ENCODE assay signal across 11 cellular contexts in the genomic region with DNA sequence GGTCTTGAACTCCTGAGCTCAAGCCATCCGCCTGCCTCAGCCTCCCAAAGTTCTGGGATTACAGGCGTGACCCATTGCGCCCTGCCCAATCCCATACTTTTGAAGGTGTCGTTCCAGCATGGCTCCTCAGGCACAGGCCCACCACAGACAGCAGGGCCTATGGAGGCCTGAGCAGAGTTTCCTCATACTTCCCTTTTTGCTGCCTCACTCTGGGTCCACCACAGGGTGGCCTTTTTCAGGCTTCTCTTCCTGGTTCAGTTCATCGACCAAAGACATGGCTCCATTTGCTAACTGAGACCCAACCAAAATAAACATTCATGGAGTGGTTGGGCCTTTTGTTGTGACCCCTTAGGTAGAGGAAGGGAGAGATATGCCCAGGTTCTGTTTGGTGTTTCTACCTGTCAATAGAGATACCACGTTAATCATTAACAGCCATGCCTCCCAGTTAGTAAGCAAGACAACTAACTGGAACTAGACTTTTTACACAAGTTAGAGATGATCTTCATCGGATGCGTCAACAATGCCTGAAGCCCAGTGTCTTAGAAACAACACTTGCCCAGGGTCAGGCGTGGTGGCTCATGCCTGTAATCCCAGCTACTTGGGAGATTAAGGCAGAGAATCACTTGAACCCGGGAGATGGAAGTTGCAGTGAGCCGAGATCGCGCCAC. TPM values are rescaled to one million over a fixed set of nuclear protein-coding genes. Genes with fewer than 3 reads are reported as not detected.
DNase-seq lines count a peak whose midpoint lies in the region; ATAC-seq and TF ChIP-seq lines count a peak whose summit lies in the region.
"Had no signal": no experiment of that assay in that cellular context is flagged by ENCODE, and none has a peak within 500 bp of the region (broad histone marks: within the 10 kb centered on the region; RNA-seq: fewer than 3 reads in every experiment).

No MANE protein-coding gene starts in this region.

- no peaks in the 10 kb centered on the region for H3K4me1 Mint-ChIP-seq in stimulated activated naive CD8-positive, alpha-beta T cell treated with anti-CD3 and anti-CD28 coated beads, Interleukin-15, Interleukin-2, amounts not matched to agents 100 ng/mL and 50 ng/mL, for 24 hours (ENCODE audit: low read depth)
- H3K4me1 Mint-ChIP-seq in stimulated activated naive CD8-positive, alpha-beta T cell treated with anti-CD3 and anti-CD28 coated beads, Interleukin-15, amount 100 ng/mL, for 72 hours = no peaks in the 10 kb centered on the region

- H3K4me3 ChIP-seq in Peyer's patch (no peak overlapping the region), hepatocyte (no peak overlapping the region), psoas muscle (no peak overlapping the region)
- H3K4me3 ChIP-seq: GM23248 had no signal

- no peaks in the 10 kb centered on the region for H3K79me2 ChIP-seq in hepatocyte

- H2AFZ ChIP-seq in hepatocyte = peak overlapping the region; percentile 2
- H2AFZ ChIP-seq: GM23248 had no signal

- no peak for DNase-seq in stimulated activated naive CD8-positive, alpha-beta T cell treated with anti-CD3 and anti-CD28 coated beads, Interleukin-15, amount 100 ng/mL, for 72 hours
- DNase-seq in Peyer's patch (no peak), hepatocyte (ENCODE audit: low spot score) (peak; percentile 81), EL (no peak), psoas muscle (no peak), retina (no peak), midbrain (lab: John Stamatoyannopoulos, UW) (no peak)
- DNase-seq: activated effector memory CD4-positive, alpha-beta T cell treated with anti-CD3 and anti-CD28 coated beads, Interleukin-2, amount 50 U/mL, for 16 hours; effector CD8-positive, alpha-beta T cell; GM23248 had no signal

- H4K20me1 ChIP-seq in hepatocyte (ENCODE audit: insufficient read depth, poor library complexity, severe bottlenecking) = no peaks in the 10 kb centered on the region

- intact Hi-C loops in psoas muscle (cut with DNase I) = no loop called here

- 72% methylated on average over 13 of the region's 13 CpGs for WGBS in hepatocyte (ENCODE audit: low lambda C conversion rate, missing lambda C conversion rate)
- WGBS in psoas muscle, 3 donors = 88 to 91% (median 89%) methylated on average over 13 of the region's 13 CpGs

- H3K9me2 ChIP-seq in hepatocyte (replicated peaks; ENCODE audit: insufficient read depth) = no peaks in the 10 kb centered on the region

- TF ChIP-seq CTCF in Peyer's patch (IDR thresholded peaks at IDR 0.05) = peak in 4 of 6 experiments; percentile 11 to 62 (median 58)
- peak; percentile 5 for TF ChIP-seq CTCF in hepatocyte (IDR thresholded peaks at IDR 0.05; ENCODE audit: poor library complexity)
- no peak for TF ChIP-seq CTCF in psoas muscle (IDR thresholded peaks at IDR 0.05)

- no peaks in the 10 kb centered on the region for H3K36me3 Mint-ChIP-seq in stimulated activated naive CD8-positive, alpha-beta T cell treated with anti-CD3 and anti-CD28 coated beads, Interleukin-15, Interleukin-2, amounts not matched to agents 100 ng/mL and 50 ng/mL, for 24 hours (ENCODE audit: low read depth)

- no peak for ATAC-seq in stimulated activated naive CD8-positive, alpha-beta T cell treated with anti-CD3 and anti-CD28 coated beads, Interleukin-15, amount 100 ng/mL, for 72 hours
- ATAC-seq in psoas muscle = no peak

- H3K27me3 Mint-ChIP-seq in stimulated activated naive CD8-positive, alpha-beta T cell treated with anti-CD3 and anti-CD28 coated beads, Interleukin-15, Interleukin-2, amounts not matched to agents 100 ng/mL and 50 ng/mL, for 24 hours = no peaks in the 10 kb centered on the region
- H3K27me3 Mint-ChIP-seq in stimulated activated naive CD8-positive, alpha-beta T cell treated with anti-CD3 and anti-CD28 coated beads, Interleukin-15, amount 100 ng/mL, for 72 hours = no peaks in the 10 kb centered on the region

- no peak overlapping the region for H3K4me3 Mint-ChIP-seq in stimulated activated naive CD8-positive, alpha-beta T cell treated with anti-CD3 and anti-CD28 coated beads, Interleukin-15, Interleukin-2, amounts not matched to agents 100 ng/mL and 50 ng/mL, for 24 hours
- H3K4me3 Mint-ChIP-seq in stimulated activated naive CD8-positive, alpha-beta T cell treated with anti-CD3 and anti-CD28 coated beads, Interleukin-15, amount 100 ng/mL, for 72 hours = no peak overlapping the region

- H3K27ac Mint-ChIP-seq in stimulated activated naive CD8-positive, alpha-beta T cell treated with anti-CD3 and anti-CD28 coated beads, Interleukin-15, Interleukin-2, amounts not matched to agents 100 ng/mL and 50 ng/mL, for 24 hours = peak overlapping the region; percentile 31
- no peak overlapping the region for H3K27ac Mint-ChIP-seq in stimulated activated naive CD8-positive, alpha-beta T cell treated with anti-CD3 and anti-CD28 coated beads, Interleukin-15, amount 100 ng/mL, for 72 hours

- peaks cover 0 to 35% (median 0%) of the 10 kb centered on the region in 4 donors for H3K4me1 ChIP-seq in Peyer's patch
- H3K4me1 ChIP-seq in hepatocyte (ENCODE audit: insufficient read depth) = peaks cover 20% of the 10 kb centered on the region
- peaks cover 6% of the 10 kb centered on the region for H3K4me1 ChIP-seq in psoas muscle

- H3K4me2 ChIP-seq in hepatocyte = peak overlapping the region; percentile 28

- H3K36me3 ChIP-seq in Peyer's patch (no peaks in the 10 kb centered on the region), hepatocyte (replicated peaks; ENCODE audit: insufficient read depth, low read depth) (no peaks in the 10 kb centered on the region), psoas muscle (ENCODE audit: insufficient read depth in 1 of 2, low read depth in 1 of 2) (no peaks in the 10 kb centered on the region)

- H3K27me3 ChIP-seq in Peyer's patch (no peaks in the 10 kb centered on the region), hepatocyte (no peaks in the 10 kb centered on the region), psoas muscle (ENCODE audit: insufficient read depth in 3 of 3, low read length in 2 of 3) (no peaks in the 10 kb centered on the region)

- TF ChIP-seq POLR2A in Peyer's patch (IDR thresholded peaks at IDR 0.05) = no peak

- no peaks in the 10 kb centered on the region for H3K9me3 Mint-ChIP-seq in stimulated activated naive CD8-positive, alpha-beta T cell treated with anti-CD3 and anti-CD28 coated beads, Interleukin-15, Interleukin-2, amounts not matched to agents 100 ng/mL and 50 ng/mL, for 24 hours
- H3K9me3 Mint-ChIP-seq in stimulated activated naive CD8-positive, alpha-beta T cell treated with anti-CD3 and anti-CD28 coated beads, Interleukin-15, amount 100 ng/mL, for 72 hours = no peaks in the 10 kb centered on the region

- H3K27ac ChIP-seq in Peyer's patch = peak overlapping the region in 3 of 4 donors; percentile 47 to 78 (median 74)
- peak overlapping the region; percentile 95 for H3K27ac ChIP-seq in hepatocyte
- H3K27ac ChIP-seq in psoas muscle = no peak overlapping the region
- H3K27ac ChIP-seq: GM23248 had no signal

- no peaks in the 10 kb centered on the region for H3K9me3 ChIP-seq in Peyer's patch
- H3K9me3 ChIP-seq in hepatocyte (ENCODE audit: low read depth) = no peaks in the 10 kb centered on the region
- no peaks in the 10 kb centered on the region for H3K9me3 ChIP-seq in psoas muscle

RNA-seq across cellular contexts. Expression of a gene that starts 35.1 kb away (rescaled TPM):
- 10 to 100 TPM; 54.6 to 89.1 (median 83.6) TPM for total RNA-seq in Peyer's patch
- total RNA-seq in hepatocyte = 51.2 and 57.2 TPM in 2 replicates
- 96.1 and 97.4 TPM in 2 replicates for polyA plus RNA-seq in hepatocyte
- 10 to 100 TPM; 22.1 to 34.6 (median 24.5) TPM for total RNA-seq in psoas muscle
- 10 to 100 TPM; 19.1 to 42.7 (median 24.7) TPM for polyA plus RNA-seq in psoas muscle

RNA-seq across cellular contexts. Expression of a gene that starts 45.8 kb away (rescaled TPM):
- total RNA-seq in Peyer's patch (100 to 1,000 TPM in 1 of 4 donors, 10 to 100 TPM in 3; 37.5 to 144 (median 57.1) TPM), hepatocyte (11.4 and 22.6 TPM in 2 replicates), psoas muscle (10 to 100 TPM; 11.9 to 15.4 (median 12.3) TPM)
- polyA plus RNA-seq in hepatocyte (27.6 and 31.9 TPM in 2 replicates), psoas muscle (10 to 100 TPM; 21.0 to 43.4 (median 22.0) TPM)

RNA-seq across cellular contexts. Expression of a gene that starts 56.5 kb away (rescaled TPM):
- total RNA-seq in Peyer's patch (100 to 1,000 TPM in 1 of 4 donors, 10 to 100 TPM in 3; 44.8 to 352 (median 73.5) TPM), hepatocyte (780 and 875 TPM in 2 replicates), psoas muscle (1,000 to 10,000 TPM in 1 of 4 donors, 100 to 1,000 TPM in 3; 434 to 1,013 (median 908) TPM)
- polyA plus RNA-seq in hepatocyte (565 and 568 TPM in 2 replicates), psoas muscle (1,000 to 10,000 TPM in 2 of 3 donors, 100 to 1,000 TPM in 1; 717 to 1,817 (median 1,077) TPM)
